In genomic region chr20:9301129-9302072, GRCh38 we compare ENCODE assay signal across 10 cellular contexts.
DNase-seq lines count a peak whose midpoint lies in the region; ATAC-seq and TF ChIP-seq lines count a peak whose summit lies in the region.
"Had no signal": no experiment of that assay in that cellular context is flagged by ENCODE, and none has a peak within 500 bp of the region (broad histone marks: within the 10 kb centered on the region; RNA-seq: fewer than 3 reads in every experiment).

No MANE protein-coding gene starts in this region.

- no peak overlapping the region for H3K14ac ChIP-seq in mesenchymal stem cell (ENCODE audit: low read length in 2 of 2)

- BruUV-seq in Calu3 (replicated peaks; lab: Mats Ljungman, UMichigan), result no TSS peak

- intact Hi-C loops in Calu3 (cut with micrococcal nuclease; ENCODE audit: unreplicated experiment), result no loop called here
- intact Hi-C loops in CD14-positive monocyte (cut with micrococcal nuclease), result no loop called here

- 72% methylated on average over 9 of the region's 10 CpGs for WGBS in mesenchymal stem cell

- H3K27ac Mint-ChIP-seq in Calu3 (ENCODE audit: unreplicated experiment) (peak overlapping the region; percentile 90), CD14-positive monocyte (no peak overlapping the region)

- H3K4ac ChIP-seq in mesenchymal stem cell (ENCODE audit: low read depth in 1 of 2, low read length in 2 of 2), result peak overlapping the region; percentile 7 to 31

- no peak overlapping the region for H2BK5ac ChIP-seq in mesenchymal stem cell (ENCODE audit: low read depth, low read length, poor library complexity, severe bottlenecking)

- DNase-seq in Calu3 (peak; percentile 48), NCI-H2081 treated with DMSO at 0.1 percent for 48 hours (lab: John Stamatoyannopoulos, UW) (peak; percentile 37), cerebellar cortex (ENCODE audit: low spot score) (peak; percentile 31), mesenchymal stem cell (peak; percentile 74), CD14-positive monocyte (ENCODE audit: low spot score) (no peak), GM19238 (ENCODE audit: insufficient read length, low spot score) (no peak)
- DNase-seq: WERI-Rb-1 had no signal

- no peaks in the 10 kb centered on the region for H3K36me3 Mint-ChIP-seq in Calu3 (ENCODE audit: insufficient read depth, unreplicated experiment)
- H3K36me3 Mint-ChIP-seq in CD14-positive monocyte, result no peaks in the 10 kb centered on the region

- peaks cover 10% of the 10 kb centered on the region for H3K79me1 ChIP-seq in mesenchymal stem cell (replicated peaks; ENCODE audit: low read length, poor library complexity, severe bottlenecking)

- TF ChIP-seq CTCF in Calu3 (IDR thresholded peaks at IDR 0.05; ENCODE audit: unreplicated experiment) (no peak), CD14-positive monocyte (IDR thresholded peaks at IDR 0.05) (no peak)

- no peaks in the 10 kb centered on the region for H3K27me3 ChIP-seq in mesenchymal stem cell (ENCODE audit: control insufficient read depth in 1 of 2, insufficient read depth in 1 of 2, low read length in 2 of 2)

- H2BK120ac ChIP-seq in mesenchymal stem cell (ENCODE audit: low read depth, low read length), result no peak overlapping the region

- H4K91ac ChIP-seq in mesenchymal stem cell (ENCODE audit: low read length), result no peak overlapping the region

- peaks cover 5% of the 10 kb centered on the region for H3K4me1 ChIP-seq in mesenchymal stem cell (ENCODE audit: control insufficient read depth, insufficient read depth, low read depth, low read length)

- no peak overlapping the region for H3K9ac ChIP-seq in mesenchymal stem cell (ENCODE audit: low read length)

- no peak overlapping the region for H3K4me2 ChIP-seq in mesenchymal stem cell (ENCODE audit: low read length, poor library complexity, severe bottlenecking)

- H3K36me3 ChIP-seq in mesenchymal stem cell (ENCODE audit: control insufficient read depth in 1 of 2, insufficient read depth in 2 of 2, low read depth in 1 of 2, low read length in 2 of 2), result no peaks in the 10 kb centered on the region
- H3K36me3 ChIP-seq: WERI-Rb-1 had no signal

- peak overlapping the region; percentile 79 for H2AK5ac ChIP-seq in mesenchymal stem cell (ENCODE audit: low read length, severe bottlenecking)

- no peak overlapping the region for H3K23ac ChIP-seq in mesenchymal stem cell (ENCODE audit: low read length in 2 of 2)

- H3K9me3 Mint-ChIP-seq in Calu3 (ENCODE audit: low read depth, unreplicated experiment), result peaks cover 2% of the 10 kb centered on the region
- H3K9me3 Mint-ChIP-seq in CD14-positive monocyte, result peaks cover 0 to 2% (median 0%) of the 10 kb centered on the region in 7 donors

- H3K27me3 Mint-ChIP-seq in Calu3 (ENCODE audit: unreplicated experiment), result no peaks in the 10 kb centered on the region
- peaks cover 0 to 2% (median 1%) of the 10 kb centered on the region in 3 donors for H3K27me3 Mint-ChIP-seq in CD14-positive monocyte (ENCODE audit: low read depth in 3 of 3)

- peak overlapping the region; percentile 7 for H4K8ac ChIP-seq in mesenchymal stem cell (ENCODE audit: low read length)

- no peak overlapping the region for H2BK15ac ChIP-seq in mesenchymal stem cell (ENCODE audit: low read depth, poor library complexity, severe bottlenecking)

- ATAC-seq in GM21515 (IDR thresholded peaks at IDR 0.05; ENCODE audit: unreplicated experiment), result no peak
- no peak for ATAC-seq in GM18498 (IDR thresholded peaks at IDR 0.05; ENCODE audit: unreplicated experiment)
- ATAC-seq: K562 had no signal

- peak overlapping the region; percentile 59 to 66 for H3K18ac ChIP-seq in mesenchymal stem cell (ENCODE audit: low read depth in 1 of 2, low read length in 2 of 2)

- no peak overlapping the region for H3K4me3 ChIP-seq in mesenchymal stem cell (ENCODE audit: insufficient read depth in 1 of 2, low read depth in 1 of 2, low read length in 2 of 2)
- H3K4me3 ChIP-seq: K562 had no signal

- H3K4me1 Mint-ChIP-seq in Calu3 (ENCODE audit: low read depth, unreplicated experiment) (peaks cover 50% of the 10 kb centered on the region), CD14-positive monocyte (peaks cover under 1% of the 10 kb centered on the region)

- H3K27ac ChIP-seq in mesenchymal stem cell (ENCODE audit: low read length, poor library complexity, severe bottlenecking), result peak overlapping the region; percentile 42
- H3K27ac ChIP-seq: WERI-Rb-1 had no signal

- peak overlapping the region; percentile 28 to 77 for H2BK12ac ChIP-seq in mesenchymal stem cell (ENCODE audit: low read length in 2 of 2)

- H3K9me3 ChIP-seq in mesenchymal stem cell (ENCODE audit: control insufficient read depth, low read length), result no peaks in the 10 kb centered on the region

- no peak overlapping the region for H2AFZ ChIP-seq in mesenchymal stem cell (ENCODE audit: low read depth, low read length)

- H3K4me3 Mint-ChIP-seq in Calu3 (ENCODE audit: low read depth, unreplicated experiment) (peak overlapping the region; percentile 52), CD14-positive monocyte (no peak overlapping the region)

- CTCF ChIA-PET in Calu3 (lab: Charles Lee), result no interaction called here

Comparison
In these comparisons a context has a peak if more than half of its experiments do, and no peak if none do; other contexts are left out.
1. DNase-seq: peak in Calu3 (single experiment), NCI-H2081 treated with DMSO at 0.1 percent for 48 hours (single experiment), cerebellar cortex (single experiment) and mesenchymal stem cell (single experiment); none in CD14-positive monocyte (single experiment) and GM19238 (single experiment).